Comparison of ENCODE assay signal across 1 cellular context in genomic region chr6:158204616-158205015, GRCh38.
TF ChIP-seq lines count a peak whose summit lies in the region.

No MANE protein-coding gene starts in this region.

TF ChIP-seq in HepG2, 621 proteins besides CTCF, POLR2A, EP300 and RAD21:
- TF ChIP-seq SMAD1 (CRISPR knock-in tag; IDR thresholded peaks at IDR 0.05; ENCODE audit: borderline replicate concordance, low read depth): 0 out of 2 replicates have a peak, but pooled peaks have one; percentile 8
- TF ChIP-seq JUN (CRISPR knock-in tag; IDR thresholded peaks at IDR 0.05): no peak
- TF ChIP-seq ZFP41 (CRISPR knock-in tag; IDR thresholded peaks at IDR 0.05; ENCODE audit: borderline replicate concordance): 0 out of 2 replicates have a peak, but pooled peaks have one; percentile 39
TF ChIP-seq in HepG2: peak in this region for 2.
